Comparison of ENCODE assay signal across 8 cellular contexts in genomic region chr16:3938843-3939624, GRCh38. TPM values are rescaled to one million over a fixed set of nuclear protein-coding genes. Genes with fewer than 3 reads are reported as not detected.
A peak's percentile ranks its signal among the peaks of the same experiment; 100 is the strongest.
DNase-seq lines count a peak whose midpoint lies in the region; ATAC-seq and TF ChIP-seq lines count a peak whose summit lies in the region.

No MANE protein-coding gene starts in this region.

- TF ChIP-seq CTCF in epithelial cell of esophagus (IDR thresholded peaks at IDR 0.05; ENCODE audit: insufficient read depth, low read depth, low read length, missing control alignments) = peak; percentile 81

- peak overlapping the region; percentile 27 for H3K4me3 ChIP-seq in epithelial cell of esophagus (ENCODE audit: low read length)

- DNase-seq in NCI-H2081 (lab: John Stamatoyannopoulos, UW) = peak; percentile 37 to 43
- no peak for DNase-seq in NCI-H2081 treated with DMSO at 0.1 percent for 48 hours (lab: John Stamatoyannopoulos, UW)
- DNase-seq in NCI-H526 treated with DMSO at 0.1 percent for 48 hours (lab: John Stamatoyannopoulos, UW) = peak; percentile 7
- DNase-seq in activated CD8-positive, alpha-beta memory T cell treated with anti-CD3 and anti-CD28 coated beads, Interleukin-2, amount 50 U/mL, for 4 hours = peak; percentile 74
- DNase-seq in epithelial cell of esophagus (ENCODE audit: low read depth) = peak; percentile 34
- peak; percentile 78 for DNase-seq in myocyte (ENCODE audit: low read depth)
- DNase-seq in stimulated activated CD8-positive, alpha-beta memory T cell treated with anti-CD3 and anti-CD28 coated beads, Interleukin-7, amount 100 ng/mL, for 48 hours (ENCODE audit: extremely low read depth in 1 of 2, low read depth in 1 of 2) = peak; percentile 25 to 38

- no peak for ATAC-seq in GM18870 (IDR thresholded peaks at IDR 0.05; ENCODE audit: unreplicated experiment)

RNA-seq across cellular contexts. Expression of gene CREBBP, which starts 58.5 kb away (rescaled TPM):
- 15.9 and 16.8 TPM in 2 replicates for total RNA-seq in myocyte
- 17.7 TPM for polyA plus RNA-seq in myocyte (2012)
